In the genomic region with DNA sequence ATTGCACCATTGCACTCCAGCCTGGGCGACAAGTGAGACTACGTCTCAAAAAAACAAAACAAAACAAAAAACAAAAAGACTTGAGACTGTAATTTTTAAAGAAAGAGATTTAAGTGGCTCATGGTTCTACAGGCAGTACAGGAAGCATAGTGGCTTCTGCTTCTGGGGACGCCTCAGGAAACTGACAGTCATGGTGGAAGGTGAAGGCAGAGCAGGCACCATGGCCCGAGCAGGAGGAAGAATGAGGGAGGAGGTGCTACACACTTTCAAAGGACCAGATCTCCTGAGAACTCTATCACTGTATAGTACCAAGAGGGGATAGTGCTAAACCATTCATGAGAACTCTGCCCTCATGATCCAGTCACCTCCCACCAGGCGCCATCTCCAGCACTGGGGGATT, we compare ENCODE assay signal across 1 cellular context.
TF ChIP-seq lines count a peak whose summit lies in the region.

No MANE protein-coding gene starts in this region.

TF ChIP-seq in K562, 482 proteins besides CTCF, POLR2A, EP300 and RAD21:
- TF ChIP-seq, protein P1, sequence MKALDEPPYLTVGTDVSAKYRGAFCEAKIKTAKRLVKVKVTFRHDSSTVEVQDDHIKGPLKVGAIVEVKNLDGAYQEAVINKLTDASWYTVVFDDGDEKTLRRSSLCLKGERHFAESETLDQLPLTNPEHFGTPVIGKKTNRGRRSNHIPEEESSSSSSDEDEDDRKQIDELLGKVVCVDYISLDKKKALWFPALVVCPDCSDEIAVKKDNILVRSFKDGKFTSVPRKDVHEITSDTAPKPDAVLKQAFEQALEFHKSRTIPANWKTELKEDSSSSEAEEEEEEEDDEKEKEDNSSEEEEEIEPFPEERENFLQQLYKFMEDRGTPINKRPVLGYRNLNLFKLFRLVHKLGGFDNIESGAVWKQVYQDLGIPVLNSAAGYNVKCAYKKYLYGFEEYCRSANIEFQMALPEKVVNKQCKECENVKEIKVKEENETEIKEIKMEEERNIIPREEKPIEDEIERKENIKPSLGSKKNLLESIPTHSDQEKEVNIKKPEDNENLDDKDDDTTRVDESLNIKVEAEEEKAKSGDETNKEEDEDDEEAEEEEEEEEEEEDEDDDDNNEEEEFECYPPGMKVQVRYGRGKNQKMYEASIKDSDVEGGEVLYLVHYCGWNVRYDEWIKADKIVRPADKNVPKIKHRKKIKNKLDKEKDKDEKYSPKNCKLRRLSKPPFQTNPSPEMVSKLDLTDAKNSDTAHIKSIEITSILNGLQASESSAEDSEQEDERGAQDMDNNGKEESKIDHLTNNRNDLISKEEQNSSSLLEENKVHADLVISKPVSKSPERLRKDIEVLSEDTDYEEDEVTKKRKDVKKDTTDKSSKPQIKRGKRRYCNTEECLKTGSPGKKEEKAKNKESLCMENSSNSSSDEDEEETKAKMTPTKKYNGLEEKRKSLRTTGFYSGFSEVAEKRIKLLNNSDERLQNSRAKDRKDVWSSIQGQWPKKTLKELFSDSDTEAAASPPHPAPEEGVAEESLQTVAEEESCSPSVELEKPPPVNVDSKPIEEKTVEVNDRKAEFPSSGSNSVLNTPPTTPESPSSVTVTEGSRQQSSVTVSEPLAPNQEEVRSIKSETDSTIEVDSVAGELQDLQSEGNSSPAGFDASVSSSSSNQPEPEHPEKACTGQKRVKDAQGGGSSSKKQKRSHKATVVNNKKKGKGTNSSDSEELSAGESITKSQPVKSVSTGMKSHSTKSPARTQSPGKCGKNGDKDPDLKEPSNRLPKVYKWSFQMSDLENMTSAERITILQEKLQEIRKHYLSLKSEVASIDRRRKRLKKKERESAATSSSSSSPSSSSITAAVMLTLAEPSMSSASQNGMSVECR (CRISPR knock-in tag; IDR thresholded peaks at IDR 0.05) = no peak
- TF ChIP-seq NFE2 (IDR thresholded peaks at IDR 0.05; ENCODE audit: low read depth) (peak; percentile 35; the same call in 1 of the 2 replicates), ZNF586 (CRISPR knock-in tag; conservative IDR thresholded peaks at IDR 0.05) (no peak), POU5F1 (IDR thresholded peaks at IDR 0.05; ENCODE audit: borderline replicate concordance, low read depth, low read length, partially characterized antibody) (no peak), MAFG (tag; conservative IDR thresholded peaks at IDR 0.05) (peak; percentile 37; the same call in 1 of the 2 replicates)
